Comparison of ENCODE assay signal across 1 cellular context in genomic region chr9:71756753-71757152, GRCh38.
TF ChIP-seq lines count a peak whose summit lies in the region.

No MANE protein-coding gene starts in this region.

TF ChIP-seq in H1, 55 proteins besides CTCF, POLR2A, EP300 and RAD21:
- TF ChIP-seq CHD7 (IDR thresholded peaks at IDR 0.05; ENCODE audit: insufficient replicate concordance, low read length), result peak; percentile 90
- no peak for TF ChIP-seq SIN3A (conservative IDR thresholded peaks at IDR 0.05 in 1 of 2, IDR thresholded peaks at IDR 0.05 in 1 of 2; ENCODE audit: low read depth in 1 of 2, low read length in 2 of 2)
- TF ChIP-seq CHD2 (IDR thresholded peaks at IDR 0.05; ENCODE audit: low read length), result no peak
- no peak for TF ChIP-seq BRCA1 (IDR thresholded peaks at IDR 0.05; ENCODE audit: low read depth, low read length)
- peak; percentile 59 for TF ChIP-seq SP1 (IDR thresholded peaks at IDR 0.05; ENCODE audit: low read depth, low read length)
- no peak for TF ChIP-seq TEAD4 (IDR thresholded peaks at IDR 0.05; ENCODE audit: low read depth, low read length)
- no peak for TF ChIP-seq TCF12 (IDR thresholded peaks at IDR 0.05; ENCODE audit: low read depth, low read length)
- TF ChIP-seq ASH2L (IDR thresholded peaks at IDR 0.05; ENCODE audit: low read length), result no peak
- no peak for TF ChIP-seq CBX5 (IDR thresholded peaks at IDR 0.05; ENCODE audit: low read depth, low read length)
- TF ChIP-seq POU5F1 (IDR thresholded peaks at IDR 0.05; ENCODE audit: low read depth, low read length), result peak; percentile 37; the same call in 1 of the 2 replicates
- no peak for TF ChIP-seq HDAC6 (IDR thresholded peaks at IDR 0.05; ENCODE audit: low read depth, low read length)
- TF ChIP-seq RFX5 (IDR thresholded peaks at IDR 0.05; ENCODE audit: borderline replicate concordance, low read depth, low read length), result no peak
- peak; percentile 92 for TF ChIP-seq NANOG (IDR thresholded peaks at IDR 0.05; ENCODE audit: insufficient read depth, low read depth, low read length, poor library complexity, severe bottlenecking)
